8 cellular contexts compared by ENCODE assay signal in genomic region chr3:105868745-105869530, GRCh38. TPM values are rescaled to one million over a fixed set of nuclear protein-coding genes. Genes with fewer than 3 reads are reported as not detected.
DNase-seq lines count a peak whose midpoint lies in the region; ATAC-seq, FAIRE-seq and TF ChIP-seq lines count a peak whose summit lies in the region.

Gene CBLB, minus strand, starts transcription at chr3:105869012. Its CDS starts 1,435 bp downstream, at chr3:105867577.

- peaks cover 49% of the 10 kb centered on the region for H3K4me1 Mint-ChIP-seq in chondrocyte (ENCODE audit: low read depth)

- no peaks in the 10 kb centered on the region for H3K36me3 ChIP-seq in keratinocyte (ENCODE audit: control insufficient read depth in 2 of 2, extremely low read depth in 1 of 2, insufficient read depth in 2 of 2, low read length in 2 of 2)

- peak within 1 kb of the TSS; percentile 95 for H2AFZ ChIP-seq in keratinocyte (ENCODE audit: control insufficient read depth, low read length)

- FAIRE-seq in keratinocyte (lab: Jason Lieb, UNC): peak; percentile 95

- H3K4me1 ChIP-seq in keratinocyte (ENCODE audit: control insufficient read depth, extremely low read depth, insufficient read depth, low read length): peaks cover 13% of the 10 kb centered on the region

- TF ChIP-seq POLR2A in GM19193 (IDR thresholded peaks at IDR 0.05; ENCODE audit: extremely low read depth, insufficient read depth, insufficient read length): peak; percentile 57

- peak within 1 kb of the TSS; percentile 81 for H3K27ac ChIP-seq in keratinocyte (ENCODE audit: control insufficient read depth, insufficient read depth, low read length)

- peaks cover 2% of the 10 kb centered on the region for H3K36me3 Mint-ChIP-seq in chondrocyte (ENCODE audit: low read depth)

- no peak for TF ChIP-seq CTCF in chondrocyte (IDR thresholded peaks at IDR 0.05)
- TF ChIP-seq CTCF in keratinocyte (optimal IDR thresholded peaks at IDR 0.05 in 1 of 3, IDR thresholded peaks at IDR 0.05 in 1 of 3, conservative IDR thresholded peaks at IDR 0.05 in 1 of 3; ENCODE audit: extremely low read depth in 1 of 3, insufficient read depth in 2 of 3, low read length in 3 of 3): no peak

- H3K79me2 ChIP-seq in keratinocyte (ENCODE audit: control insufficient read depth, insufficient read depth, low read length): peaks cover 5% of the 10 kb centered on the region

- H3K9me3 Mint-ChIP-seq in chondrocyte (ENCODE audit: low read depth): no peaks in the 10 kb centered on the region

- H3K9me3 ChIP-seq in keratinocyte (ENCODE audit: control insufficient read depth, low read depth, low read length): no peaks in the 10 kb centered on the region

- no peaks in the 10 kb centered on the region for H3K9me1 ChIP-seq in keratinocyte (ENCODE audit: control insufficient read depth, extremely low read depth, insufficient read depth, low read length)

- H3K4me3 Mint-ChIP-seq in chondrocyte (ENCODE audit: unreplicated experiment): peak within 1 kb of the TSS; percentile 100

- H3K27ac Mint-ChIP-seq in chondrocyte (ENCODE audit: unreplicated experiment): peak within 1 kb of the TSS; percentile 100

- peak; percentile 84 for ATAC-seq in HG03439 (IDR thresholded peaks at IDR 0.05; ENCODE audit: unreplicated experiment)

- H3K27me3 Mint-ChIP-seq in chondrocyte (ENCODE audit: low read depth): no peaks in the 10 kb centered on the region

- H3K4me3 ChIP-seq in keratinocyte (ENCODE audit: control insufficient read depth in 2 of 3, extremely low read depth in 1 of 3, insufficient read depth in 2 of 3, low read depth in 1 of 3, low read length in 3 of 3): peak within 1 kb of the TSS; percentile 86 to 99 (median 86)

- dilution Hi-C loops in keratinocyte (cut with MboI; ENCODE audit: extremely low pct_ligation_motif_present, low sequenced_read_pairs): no loop called here

- no peaks in the 10 kb centered on the region for H4K20me1 ChIP-seq in keratinocyte (ENCODE audit: control insufficient read depth, extremely low read depth, insufficient read depth, low read length)

- H3K9ac ChIP-seq in keratinocyte (ENCODE audit: control insufficient read depth, extremely low read depth, insufficient read depth, low read length): peak within 1 kb of the TSS; percentile 90

- DNase-seq in AG20443 (ENCODE audit: low spot score): peak; percentile 96
- DNase-seq in NCI-H510A treated with DMSO at 0.1 percent for 48 hours (lab: John Stamatoyannopoulos, UW): peak; percentile 90
- DNase-seq in activated CD4-positive, alpha-beta T cell treated with anti-CD3 and anti-CD28 coated beads for 24 hours (ENCODE audit: low read depth in 2 of 2): peak; percentile 62 to 66
- DNase-seq in chondrocyte (ENCODE audit: low spot score): peak; percentile 96
- DNase-seq in keratinocyte (ENCODE audit: low read depth, low spot score): peak; percentile 46
- peak; percentile 62 to 67 for DNase-seq in stimulated activated CD4-positive, alpha-beta T cell treated with anti-CD3 and anti-CD28 coated beads, Interleukin-15, amount 100 ng/mL, for 1 hour (ENCODE audit: low read depth in 1 of 2, low spot score in 1 of 2)

- H3K4me2 ChIP-seq in keratinocyte (ENCODE audit: control insufficient read depth, extremely low read depth, insufficient read depth, low read depth, low read length): peak within 1 kb of the TSS; percentile 92

- H3K27me3 ChIP-seq in keratinocyte (ENCODE audit: control insufficient read depth, extremely low read depth, insufficient read depth, low read length): no peaks in the 10 kb centered on the region

RNA-seq across cellular contexts. Expression of gene CBLB, which starts in this region (rescaled TPM):
- total RNA-seq in chondrocyte: 25.0 to 28.0 TPM (median 26.9 TPM) in 3 replicates
- polyA plus RNA-seq in keratinocyte: 10.5 to 16.4 TPM (median 13.6 TPM) in 3 replicates
- polyA plus RNA-seq in keratinocyte (2011; ENCODE audit: low read depth): 6.2 TPM
- polyA plus RNA-seq in keratinocyte (2011; cell fraction: cytosol; rRNA removed): 7.7 and 11.2 TPM in 2 replicates
- 36.2 and 37.7 TPM in 2 replicates for polyA plus RNA-seq in keratinocyte (2011; cell fraction: nucleus; rRNA removed)
- 7.1 TPM in 2 replicates for polyA plus RNA-seq in keratinocyte (2012; ENCODE audit: low replicate concordance)
- 4.1 to 38.5 TPM (median 28.1 TPM) in 3 replicates for polyA minus RNA-seq in keratinocyte
- 10.7 TPM for polyA minus RNA-seq in keratinocyte (2011; cell fraction: cytosol; rRNA and poly(A)+ RNA removed)
- 50.2 and 91.6 TPM in 2 replicates for polyA minus RNA-seq in keratinocyte (2011; cell fraction: nucleus; rRNA and poly(A)+ RNA removed)

Comparison
In these comparisons a context has a peak if more than half of its experiments do, and no peak if none do; other contexts are left out.
1. Peak in every context shown above with its lines: DNase-seq, ATAC-seq, H3K4me3 ChIP-seq and H3K27ac ChIP-seq.
2. DNase-seq: peak in every context shown above with its lines; median percentile 96 in AG20443; 96 in chondrocyte; 90 in NCI-H510A treated with DMSO at 0.1 percent for 48 hours; 64 in stimulated activated CD4-positive, alpha-beta T cell treated with anti-CD3 and anti-CD28 coated beads, Interleukin-15, amount 100 ng/mL, for 1 hour; 64 in activated CD4-positive, alpha-beta T cell treated with anti-CD3 and anti-CD28 coated beads for 24 hours; 46 in keratinocyte.